19 cellular contexts compared by ENCODE assay signal in the genomic region with DNA sequence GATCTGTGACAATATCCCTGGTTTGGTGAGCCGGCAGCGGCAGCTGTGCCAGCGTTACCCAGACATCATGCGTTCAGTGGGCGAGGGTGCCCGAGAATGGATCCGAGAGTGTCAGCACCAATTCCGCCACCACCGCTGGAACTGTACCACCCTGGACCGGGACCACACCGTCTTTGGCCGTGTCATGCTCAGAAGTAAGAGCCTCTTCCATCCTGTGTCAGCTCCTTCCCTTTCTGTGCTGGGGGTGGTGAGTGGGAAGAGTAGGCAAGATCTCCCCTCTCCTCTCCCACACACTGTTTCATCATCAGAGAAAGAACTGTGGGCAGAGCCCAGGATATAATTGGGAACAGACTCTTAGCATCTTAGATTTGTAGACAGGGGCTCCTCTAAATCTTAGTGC. TPM values are rescaled to one million over a fixed set of nuclear protein-coding genes. Genes with fewer than 3 reads are reported as not detected.
DNase-seq lines count a peak whose midpoint lies in the region; ATAC-seq and TF ChIP-seq lines count a peak whose summit lies in the region.
"Had no signal": no experiment of that assay in that cellular context is flagged by ENCODE, and none has a peak within 500 bp of the region (broad histone marks: within the 10 kb centered on the region; RNA-seq: fewer than 3 reads in every experiment).

No MANE protein-coding gene starts in this region.

- POLR2A ChIA-PET in AG04450 (lab: Yijun Ruan, JAX) = no interaction called here
- POLR2A ChIA-PET in PC-9 (lab: Charles Lee; ENCODE audit: unreplicated experiment) = no interaction called here

- peaks cover 25% of the 10 kb centered on the region for H3K27me3 Mint-ChIP-seq in neural progenitor cell (ENCODE audit: insufficient read depth, low read depth)
- H3K27me3 Mint-ChIP-seq in activated T-cell treated with anti-CD3 and anti-CD28 coated beads, Interleukin-2, amount 50 U/mL, for 4 hours (ENCODE audit: low read depth) = peaks cover 3% of the 10 kb centered on the region

- H3K36me3 ChIP-seq in PC-9 (ENCODE audit: low read depth) (no peaks in the 10 kb centered on the region), neural progenitor cell (no peaks in the 10 kb centered on the region)

- no peaks in the 10 kb centered on the region for H3K9me3 Mint-ChIP-seq in neural progenitor cell
- no peaks in the 10 kb centered on the region for H3K9me3 Mint-ChIP-seq in activated T-cell treated with anti-CD3 and anti-CD28 coated beads, Interleukin-2, amount 50 U/mL, for 4 hours

- no peak for TF ChIP-seq POLR2A in lower leg skin (IDR thresholded peaks at IDR 0.05)

- H3K27me3 ChIP-seq in AG04450 (ENCODE audit: control insufficient read depth, insufficient read depth, low read length) (peaks cover 43% of the 10 kb centered on the region), PC-9 (ENCODE audit: insufficient read depth, low read depth) (no peaks in the 10 kb centered on the region), neural progenitor cell (peaks cover 53% of the 10 kb centered on the region)

- peaks cover 18% of the 10 kb centered on the region for H3K4me1 ChIP-seq in PC-9 (replicated peaks; ENCODE audit: insufficient read depth)
- peaks cover 44% of the 10 kb centered on the region for H3K4me1 ChIP-seq in neural progenitor cell

- peaks cover 33% of the 10 kb centered on the region for H3K36me3 Mint-ChIP-seq in neural progenitor cell
- H3K36me3 Mint-ChIP-seq in activated T-cell treated with anti-CD3 and anti-CD28 coated beads, Interleukin-2, amount 50 U/mL, for 4 hours (ENCODE audit: insufficient read depth) = no peaks in the 10 kb centered on the region

- H3K27ac Mint-ChIP-seq in neural progenitor cell = peak overlapping the region; percentile 83

- H3K4me2 ChIP-seq in PC-9 (peak overlapping the region; percentile 33), neural progenitor cell (peak overlapping the region; percentile 73)

- H4K20me1 ChIP-seq in PC-9 (ENCODE audit: insufficient read depth) (no peaks in the 10 kb centered on the region), neural progenitor cell (ENCODE audit: low read depth) (peaks cover 18% of the 10 kb centered on the region)

- no peak for ATAC-seq in activated T-cell treated with anti-CD3 and anti-CD28 coated beads, Interleukin-2, amount 50 U/mL, for 4 hours
- ATAC-seq in HG03175 (IDR thresholded peaks at IDR 0.05; ENCODE audit: unreplicated experiment) (no peak), HG03469 (IDR thresholded peaks at IDR 0.05; ENCODE audit: unreplicated experiment) (no peak)
- ATAC-seq: Right ventricle myocardium inferior had no signal

- H3K27ac ChIP-seq in AG04450 (ENCODE audit: low read depth, low read length) (peak overlapping the region; percentile 31), PC-9 (no peak overlapping the region), neural progenitor cell (no peak overlapping the region)
- H3K27ac ChIP-seq: C4-2B had no signal

- WGBS in lower leg skin, 2 donors = 90 to 95% methylated on average over 12 of the region's 12 CpGs

- DNase-seq in AG04450 (ENCODE audit: low read depth, low spot score) (no peak), PC-9 (no peak), fibroblast of gingiva (ENCODE audit: low read depth) (peak; percentile 31), neural progenitor cell (ENCODE audit: low spot score) (no peak), lower leg skin (ENCODE audit: low spot score in 2 of 2) (no peak)
- no peak for DNase-seq in activated T-cell treated with anti-CD3 and anti-CD28 coated beads, Interleukin-2, amount 50 U/mL, for 4 hours
- DNase-seq: 8988T, GDM1, KBM-7, MM.1S, NCI-H1105, NCI-H146, NCI-H2171, NCI-H526, OCI-M1 had no signal

- no peak for TF ChIP-seq CTCF in AG04450 (IDR thresholded peaks at IDR 0.05; ENCODE audit: low read depth, low read length)
- no peak for TF ChIP-seq CTCF in PC-9 (conservative IDR thresholded peaks at IDR 0.05)
- no peak for TF ChIP-seq CTCF in neural progenitor cell (IDR thresholded peaks at IDR 0.05)
- TF ChIP-seq CTCF in lower leg skin (IDR thresholded peaks at IDR 0.05) = no peak

- H3K4me3 Mint-ChIP-seq in neural progenitor cell = peak overlapping the region; percentile 62
- H3K4me3 Mint-ChIP-seq in activated T-cell treated with anti-CD3 and anti-CD28 coated beads, Interleukin-2, amount 50 U/mL, for 4 hours = no peak overlapping the region

- no TSS peak for BruUV-seq in PC-9 (replicated peaks; lab: Mats Ljungman, UMichigan)

- no peak overlapping the region for H3K9ac ChIP-seq in neural progenitor cell

- no peak overlapping the region for H3K4me3 ChIP-seq in AG04450 (ENCODE audit: low read depth, low read length)
- no peak overlapping the region for H3K4me3 ChIP-seq in PC-9
- H3K4me3 ChIP-seq in neural progenitor cell = no peak overlapping the region
- H3K4me3 ChIP-seq in lower leg skin (ENCODE audit: low read depth, poor library complexity, severe bottlenecking) = no peak overlapping the region

- H2AFZ ChIP-seq in PC-9 (no peak overlapping the region), neural progenitor cell (replicated peaks) (no peak overlapping the region)

- intact Hi-C loops in PC-9 (cut with micrococcal nuclease; ENCODE audit: unreplicated experiment) (no loop called here), lower leg skin (cut with DNase I; ENCODE audit: low total_unique reads) (no loop called here)

- no peaks in the 10 kb centered on the region for H3K79me2 ChIP-seq in PC-9 (ENCODE audit: low read depth)
- H3K79me2 ChIP-seq in neural progenitor cell (ENCODE audit: low read depth) = no peaks in the 10 kb centered on the region

- H3F3A ChIP-seq in PC-9 (ENCODE audit: insufficient read depth, low read depth) (peaks cover 9% of the 10 kb centered on the region), neural progenitor cell (ENCODE audit: low read depth) (peaks cover 13% of the 10 kb centered on the region)

- peaks cover 76% of the 10 kb centered on the region for H3K4me1 Mint-ChIP-seq in neural progenitor cell
- no peaks in the 10 kb centered on the region for H3K4me1 Mint-ChIP-seq in activated T-cell treated with anti-CD3 and anti-CD28 coated beads, Interleukin-2, amount 50 U/mL, for 4 hours (ENCODE audit: low read depth)

- no peaks in the 10 kb centered on the region for H3K9me2 ChIP-seq in PC-9 (ENCODE audit: insufficient read depth)

- no peaks in the 10 kb centered on the region; the same call in 1 of the 2 replicates for H3K9me3 ChIP-seq in AG04450 (ENCODE audit: control insufficient read depth, insufficient read depth, low read length)
- no peaks in the 10 kb centered on the region for H3K9me3 ChIP-seq in PC-9 (ENCODE audit: insufficient read depth, low read depth)
- no peaks in the 10 kb centered on the region for H3K9me3 ChIP-seq in neural progenitor cell (ENCODE audit: low read depth)

- CTCF ChIA-PET in AG04450 (lab: Charles Lee) = interaction anchor here (1.1 to 5.5 kb wide), 3 partner anchors 13 to 124 kb away, joined by 7 to 42 read pairs (median 8); no protein-coding TSS in a partner anchor
- CTCF ChIA-PET in PC-9 (lab: Charles Lee) = no interaction called here

RNA-seq across cellular contexts. Expression of a gene that starts 6.1 kb away (rescaled TPM):
- 2.7 and 2.8 TPM in 2 replicates for polyA plus RNA-seq in AG04450 (2011; rRNA removed)
- polyA minus RNA-seq in AG04450 (2011; rRNA and poly(A)+ RNA removed) = 3.8 and 4.2 TPM in 2 replicates
- total RNA-seq in PC-9 (2021) = 0.98 and 1.1 TPM in 2 replicates
- 1.6 and 2.9 TPM in 2 replicates for total RNA-seq in neural progenitor cell (ENCODE audit: low replicate concordance)
- total RNA-seq in lower leg skin = 10 to 100 TPM; 20.2 to 37.7 (median 23.4) TPM
- under 1 TPM in 2 of 3 donors, not detected in 1; 0.05 to 0.24 TPM for total RNA-seq in activated T-cell treated with anti-CD3 and anti-CD28 coated beads, Interleukin-2, amount 50 U/mL, for 4 hours
